23 cellular contexts compared by ENCODE assay signal in the genomic region with DNA sequence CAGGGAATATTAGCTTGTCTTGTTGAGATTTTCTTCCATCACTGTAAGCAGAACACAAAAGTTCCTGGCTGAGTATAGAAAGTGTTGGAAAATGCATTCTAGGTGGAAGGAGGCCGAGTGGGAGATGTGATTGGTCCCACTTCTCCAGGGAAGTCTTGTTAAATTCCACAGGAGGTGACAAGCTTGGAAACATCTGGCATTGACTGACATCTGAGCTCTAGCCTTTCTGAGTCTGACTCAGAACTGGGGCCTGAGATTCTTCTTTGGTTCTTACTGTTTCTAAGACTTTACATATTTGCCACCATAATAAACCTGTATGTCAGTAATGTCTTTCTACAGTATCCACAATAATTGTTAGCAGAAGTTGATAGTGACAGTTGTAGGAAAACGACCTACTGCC.
"Had no signal": no experiment of that assay in that cellular context is flagged by ENCODE, and none has a peak within 500 bp of the region (broad histone marks: within the 10 kb centered on the region; RNA-seq: fewer than 3 reads in every experiment).

No MANE protein-coding gene starts in this region.

- H3K4me3 ChIP-seq: gastroesophageal sphincter, left ventricle myocardium inferior, lower lobe of right lung, skin epidermis, thoracic aorta, transverse colon had no signal

- H3K4me1 ChIP-seq: left ventricle myocardium inferior, lower lobe of right lung, transverse colon had no signal

- H3K27ac Mint-ChIP-seq: dendritic cell treated with granulocyte-macrophage colony-stimulating factor and Interleukin-4, amounts not matched to agents 40 ng/mL and 50 ng/mL, for 4 days; immature natural killer cell; memory B cell; nephron; stimulated activated naive B cell treated with anti-CD40 and anti-IgM and Interleukin-4, amounts not matched to agents 10 μg/mL and 1 μg/mL and 100 μg/mL, for 72 hours; stimulated activated naive CD8-positive, alpha-beta T cell treated with anti-CD3 and anti-CD28 coated beads, Interleukin-15, amount 100 ng/mL, for 72 hours had no signal

- H3K27me3 ChIP-seq: gastroesophageal sphincter, transverse colon had no signal

- ATAC-seq: gastroesophageal sphincter; left cardiac atrium; lower lobe of right lung; sciatic nerve; stimulated activated naive B cell treated with anti-CD40 and anti-IgM and Interleukin-4, amounts not matched to agents 10 μg/mL and 1 μg/mL and 100 μg/mL, for 72 hours; stimulated activated naive CD8-positive, alpha-beta T cell treated with anti-CD3 and anti-CD28 coated beads, Interleukin-15, amount 100 ng/mL, for 72 hours had no signal

- H3K36me3 ChIP-seq: neutrophil had no signal

- H3K27ac ChIP-seq: left ventricle myocardium inferior, lower lobe of right lung, neutrophil, skin epidermis, thoracic aorta, transverse colon had no signal

- H3K4me1 Mint-ChIP-seq: immature natural killer cell; memory B cell; stimulated activated naive B cell treated with anti-CD40 and anti-IgM and Interleukin-4, amounts not matched to agents 10 μg/mL and 1 μg/mL and 100 μg/mL, for 72 hours; stimulated activated naive CD8-positive, alpha-beta T cell treated with anti-CD3 and anti-CD28 coated beads, Interleukin-15, amount 100 ng/mL, for 72 hours had no signal

- H3K36me3 Mint-ChIP-seq: immature natural killer cell; memory B cell; stimulated activated naive B cell treated with anti-CD40 and anti-IgM and Interleukin-4, amounts not matched to agents 10 μg/mL and 1 μg/mL and 100 μg/mL, for 72 hours had no signal

- H3K4me3 Mint-ChIP-seq: dendritic cell treated with granulocyte-macrophage colony-stimulating factor and Interleukin-4, amounts not matched to agents 40 ng/mL and 50 ng/mL, for 4 days; immature natural killer cell; memory B cell; nephron; stimulated activated naive B cell treated with anti-CD40 and anti-IgM and Interleukin-4, amounts not matched to agents 10 μg/mL and 1 μg/mL and 100 μg/mL, for 72 hours; stimulated activated naive CD8-positive, alpha-beta T cell treated with anti-CD3 and anti-CD28 coated beads, Interleukin-15, amount 100 ng/mL, for 72 hours had no signal

- H3K9me3 ChIP-seq: gastroesophageal sphincter, left ventricle myocardium inferior, lower lobe of right lung, neutrophil, thoracic aorta, transverse colon had no signal

- DNase-seq: cerebellar nuclear complex; glutamatergic neuron; immature natural killer cell; kidney; left cardiac atrium; left ventricle myocardium inferior; lower lobe of right lung; midbrain; posterior cingulate gyrus; stimulated activated CD4-positive, alpha-beta T cell treated with anti-CD3 and anti-CD28 coated beads, Interleukin-2, amount 100 ng/mL, for 24 hours; stimulated activated CD4-positive, alpha-beta T cell treated with anti-CD3 and anti-CD28 coated beads, Interleukin-4, amount 100 ng/mL, for 4 hours; stimulated activated naive B cell treated with anti-CD40 and anti-IgM and Interleukin-4, amounts not matched to agents 10 μg/mL and 1 μg/mL and 100 μg/mL, for 72 hours; stimulated activated naive CD8-positive, alpha-beta T cell treated with anti-CD3 and anti-CD28 coated beads, Interleukin-15, amount 100 ng/mL, for 72 hours; substantia nigra; transverse colon had no signal

- H3K9me3 Mint-ChIP-seq: dendritic cell treated with granulocyte-macrophage colony-stimulating factor and Interleukin-4, amounts not matched to agents 40 ng/mL and 50 ng/mL, for 4 days; memory B cell; nephron; stimulated activated naive B cell treated with anti-CD40 and anti-IgM and Interleukin-4, amounts not matched to agents 10 μg/mL and 1 μg/mL and 100 μg/mL, for 72 hours; stimulated activated naive CD8-positive, alpha-beta T cell treated with anti-CD3 and anti-CD28 coated beads, Interleukin-15, amount 100 ng/mL, for 72 hours had no signal
